In genomic region chr3:177576754-177577153, GRCh38 we compare ENCODE assay signal across 25 cellular contexts.
A peak's percentile ranks its signal among the peaks of the same experiment; 100 is the strongest.
DNase-seq lines count a peak whose midpoint lies in the region; ATAC-seq, FAIRE-seq and TF ChIP-seq lines count a peak whose summit lies in the region.
"Had no signal": no experiment of that assay in that cellular context is flagged by ENCODE, and none has a peak within 500 bp of the region (broad histone marks: within the 10 kb centered on the region; RNA-seq: fewer than 3 reads in every experiment).

No MANE protein-coding gene starts in this region.

- H2BK5ac ChIP-seq in H1 (ENCODE audit: low read depth, low read length) = no peak overlapping the region

- TF ChIP-seq RAD21 in H1 (IDR thresholded peaks at IDR 0.05 in 1 of 2, conservative IDR thresholded peaks at IDR 0.05 in 1 of 2; ENCODE audit: low read depth in 2 of 2, low read length in 2 of 2) = no peak

- no peak overlapping the region for H2BK12ac ChIP-seq in H1 (ENCODE audit: low read depth, low read length)

- no peaks in the 10 kb centered on the region for H3K79me1 ChIP-seq in H1 (ENCODE audit: low read depth, low read length)

- no peak overlapping the region for H4K91ac ChIP-seq in H1 (replicated peaks; ENCODE audit: insufficient read length, low read length)

- H3K79me2 ChIP-seq in H1 (ENCODE audit: control insufficient read depth in 1 of 2, insufficient read depth in 2 of 2, low read length in 2 of 2) = no peaks in the 10 kb centered on the region
- H3K79me2 ChIP-seq in osteoblast (ENCODE audit: insufficient read depth, low read length) = no peaks in the 10 kb centered on the region

- FAIRE-seq in H1 (lab: Jason Lieb, UNC) = no peak
- FAIRE-seq: A549, GM12878, GM19239 had no signal

- CTCF ChIA-PET in H1 (lab: Charles Lee; ENCODE audit: partially characterized antibody) = no interaction called here

- H3K4me2 ChIP-seq in BLaER1 (peak overlapping the region; percentile 37), H1 (ENCODE audit: insufficient read depth in 1 of 2, low read depth in 2 of 2, low read length in 2 of 2) (no peak overlapping the region), osteoblast (ENCODE audit: insufficient read depth, low read length) (no peak overlapping the region)
- H3K4me2 ChIP-seq: A549 had no signal

- H3K9me3 ChIP-seq in BLaER1 (peaks cover 35% of the 10 kb centered on the region), H1 (ENCODE audit: insufficient read depth in 2 of 2, low read depth in 1 of 2, low read length in 1 of 2) (no peaks in the 10 kb centered on the region), osteoblast (ENCODE audit: low read depth, low read length) (no peaks in the 10 kb centered on the region), testis (no peaks in the 10 kb centered on the region)
- H3K9me3 ChIP-seq: A549, BE2C, Caco-2 had no signal

- TF ChIP-seq POLR2A in H1 (IDR thresholded peaks at IDR 0.05; ENCODE audit: control extremely low read depth in 1 of 2, low read depth in 2 of 2, low read length in 2 of 2) = no peak
- TF ChIP-seq POLR2A in testis (IDR thresholded peaks at IDR 0.05) = no peak

- no peak overlapping the region for H4K8ac ChIP-seq in H1 (ENCODE audit: extremely low read depth, insufficient read depth, low read length)

- no peak for TF ChIP-seq CTCF in H1 (IDR thresholded peaks at IDR 0.05; ENCODE audit: control extremely low read depth in 1 of 3, insufficient read depth in 1 of 3, low read depth in 1 of 3, low read length in 3 of 3)
- no peak for TF ChIP-seq CTCF in osteoblast (IDR thresholded peaks at IDR 0.05; ENCODE audit: extremely low read depth, low read depth, low read length)
- TF ChIP-seq CTCF in testis (IDR thresholded peaks at IDR 0.05) = no peak

- H3K23ac ChIP-seq in H1 (ENCODE audit: insufficient read length) = no peak overlapping the region

- H3K9ac ChIP-seq in BLaER1 = no peak overlapping the region
- H3K9ac ChIP-seq in H1 (replicated peaks in 1 of 4; ENCODE audit: extremely low read depth in 1 of 4, low read depth in 3 of 4, low read length in 3 of 4) = no peak overlapping the region
- H3K9ac ChIP-seq: GM23248 had no signal

- DNase-seq in EH (ENCODE audit: low read depth) (peak; percentile 51), H1 (ENCODE audit: low read depth in 1 of 2, low spot score in 2 of 2) (no peak), osteoblast (ENCODE audit: insufficient read length, low spot score, missing footprints) (no peak), testis (no peak), NCI-H1092 treated with DMSO at 0.1 percent for 48 hours (lab: John Stamatoyannopoulos, UW) (no peak)
- DNase-seq: 8988T; ACHN; AML-193; BE2C; Caco-2; CD4-positive, CD25-positive, alpha-beta regulatory T cell; CD8-positive, alpha-beta T cell; DMS153; DND-41; EL; GDM1; GM23248; H9; HFFc6 had no signal

- H3K14ac ChIP-seq in H1 (ENCODE audit: insufficient read length) = no peak overlapping the region

- no peaks in the 10 kb centered on the region for H3K23me2 ChIP-seq in H1 (ENCODE audit: low read depth, low read length)

- H3K27ac ChIP-seq in BLaER1 (peak overlapping the region; percentile 47; the same call in 1 of the 2 replicates), H1 (ENCODE audit: low read depth, low read length) (no peak overlapping the region), osteoblast (ENCODE audit: low read depth, low read length) (no peak overlapping the region), testis (no peak overlapping the region)
- H3K27ac ChIP-seq: C4-2B, GM23248 had no signal

- no peaks in the 10 kb centered on the region for H4K20me1 ChIP-seq in BLaER1
- H4K20me1 ChIP-seq in H1 (replicated peaks in 1 of 2; ENCODE audit: control insufficient read depth in 1 of 2, insufficient read depth in 2 of 2, low read length in 2 of 2) = no peaks in the 10 kb centered on the region
- H4K20me1 ChIP-seq in osteoblast (ENCODE audit: insufficient read depth, low read length) = no peaks in the 10 kb centered on the region

- H3K4me3 ChIP-seq in BLaER1 = no peak overlapping the region
- H3K4me3 ChIP-seq in H1 (ENCODE audit: extremely low read depth in 1 of 4, insufficient read depth in 2 of 4, low read depth in 3 of 4, low read length in 4 of 4) = no peak overlapping the region
- H3K4me3 ChIP-seq in osteoblast (ENCODE audit: insufficient read depth, low read length) = no peak overlapping the region
- H3K4me3 ChIP-seq in testis = no peak overlapping the region
- H3K4me3 ChIP-seq: A549, GM12878, GM23248 had no signal

- TF ChIP-seq EP300 in H1 (IDR thresholded peaks at IDR 0.05; ENCODE audit: borderline replicate concordance in 1 of 2, low read depth in 2 of 2, low read length in 2 of 2) = no peak

- peaks cover 22% of the 10 kb centered on the region for H3K4me1 ChIP-seq in BLaER1
- peaks cover 0 to 6% (median 0%) of the 10 kb centered on the region in 4 experiments; a peak in 2 of 7 replicates for H3K4me1 ChIP-seq in H1 (replicated peaks in 1 of 4; ENCODE audit: control insufficient read depth in 3 of 4, insufficient read depth in 4 of 4, low read length in 3 of 4)
- H3K4me1 ChIP-seq in osteoblast (ENCODE audit: insufficient read depth, low read length) = peaks cover 13% of the 10 kb centered on the region
- no peaks in the 10 kb centered on the region for H3K4me1 ChIP-seq in testis
- H3K4me1 ChIP-seq: BE2C, Caco-2 had no signal

- POLR2A ChIA-PET in H1 (lab: Charles Lee; ENCODE audit: partially characterized antibody) = no interaction called here

- H3K27me3 ChIP-seq in BLaER1 = no peaks in the 10 kb centered on the region
- H3K27me3 ChIP-seq in H1 (replicated peaks in 1 of 4; ENCODE audit: control insufficient read depth in 3 of 4, extremely low read depth in 1 of 4, insufficient read depth in 3 of 4, low read length in 3 of 4) = no peaks in the 10 kb centered on the region
- H3K27me3 ChIP-seq in osteoblast (ENCODE audit: insufficient read depth, low read length) = no peaks in the 10 kb centered on the region
- H3K27me3 ChIP-seq in testis = no peaks in the 10 kb centered on the region
- H3K27me3 ChIP-seq: BE2C had no signal

- no peak overlapping the region for H2BK20ac ChIP-seq in H1 (ENCODE audit: low read length)

- H2BK15ac ChIP-seq in H1 (ENCODE audit: low read length) = no peak overlapping the region

- H2BK120ac ChIP-seq in H1 (replicated peaks; ENCODE audit: low read depth, low read length) = no peak overlapping the region

- H3K18ac ChIP-seq in H1 (ENCODE audit: extremely low read depth, low read length) = no peak overlapping the region

- no peak overlapping the region for H2AK5ac ChIP-seq in H1 (ENCODE audit: low read depth, low read length)

- 0 out of 2 replicates have a peak overlapping the region, but pooled peaks have one; percentile 57 for H2AFZ ChIP-seq in H1 (ENCODE audit: low read length)
- H2AFZ ChIP-seq in osteoblast (ENCODE audit: low read length) = peak overlapping the region; percentile 41
- H2AFZ ChIP-seq: GM23248 had no signal

- ATAC-seq in HG03039 (IDR thresholded peaks at IDR 0.05; ENCODE audit: unreplicated experiment) = no peak
- ATAC-seq: A549; CD8-positive, alpha-beta T cell; GM12878 had no signal

- intact Hi-C loops in testis (cut with DNase I; ENCODE audit: low total_unique reads) = no loop called here

- H4K5ac ChIP-seq in H1 (ENCODE audit: insufficient read length, low read depth, low read length) = no peak overlapping the region

- 80% methylated on average over 4 of the region's 4 CpGs; no CpG with 5 or more reads in 1 of the 2 experiments for WGBS in H1 (ENCODE audit: extremely low coverage in 1 of 2, insufficient coverage in 1 of 2, insufficient read length in 1 of 2, insufficient replicate concordance in 2 of 2, low coverage in 1 of 2, low lambda C conversion rate in 2 of 2, missing lambda C conversion rate in 1 of 2), 2 experiments
- WGBS in testis, 2 donors = 70% methylated on average over 4 of the region's 4 CpGs

- H3K36me3 ChIP-seq in BLaER1 (no peaks in the 10 kb centered on the region), H1 (ENCODE audit: control insufficient read depth in 2 of 4, insufficient read depth in 4 of 4, low read length in 3 of 4) (no peaks in the 10 kb centered on the region), osteoblast (ENCODE audit: insufficient read depth, low read length) (no peaks in the 10 kb centered on the region), testis (ENCODE audit: low read depth, missing control alignments) (no peaks in the 10 kb centered on the region)
- H3K36me3 ChIP-seq: BE2C had no signal

- H3K4ac ChIP-seq in H1 (replicated peaks; ENCODE audit: insufficient read length, low read depth, low read length) = no peak overlapping the region

- H3K56ac ChIP-seq in H1 (replicated peaks; ENCODE audit: insufficient read length, low read depth, low read length) = no peak overlapping the region

TF ChIP-seq in H1, 55 proteins besides CTCF, POLR2A, EP300 and RAD21 (continues in another document):
- TF ChIP-seq RFX5 (IDR thresholded peaks at IDR 0.05; ENCODE audit: borderline replicate concordance, low read depth, low read length) (no peak), BCL11A (IDR thresholded peaks at IDR 0.05; ENCODE audit: low read depth in 2 of 2, low read length in 2 of 2) (no peak), POU5F1 (IDR thresholded peaks at IDR 0.05; ENCODE audit: low read depth, low read length) (no peak), ASH2L (IDR thresholded peaks at IDR 0.05; ENCODE audit: low read length) (no peak), SP1 (IDR thresholded peaks at IDR 0.05; ENCODE audit: low read depth, low read length) (no peak), SAP30 (IDR thresholded peaks at IDR 0.05; ENCODE audit: insufficient read depth, insufficient replicate concordance, low read length) (no peak), CBX8 (IDR thresholded peaks at IDR 0.05; ENCODE audit: borderline replicate concordance, low read depth, low read length) (no peak), E2F6 (IDR thresholded peaks at IDR 0.05) (no peak), FOSL1 (IDR thresholded peaks at IDR 0.05; ENCODE audit: insufficient read depth, low read depth, low read length) (no peak), TBP (IDR thresholded peaks at IDR 0.05; ENCODE audit: low read depth, low read length) (no peak), SP2 (IDR thresholded peaks at IDR 0.05; ENCODE audit: low read length) (no peak)
